12 cellular contexts compared by ENCODE assay signal in genomic region chr2:163682695-163683094, GRCh38. TPM values are rescaled to one million over a fixed set of nuclear protein-coding genes. Genes with fewer than 3 reads are reported as not detected.
DNase-seq lines count a peak whose midpoint lies in the region; ATAC-seq, FAIRE-seq and TF ChIP-seq lines count a peak whose summit lies in the region.
"Had no signal": no experiment of that assay in that cellular context is flagged by ENCODE, and none has a peak within 500 bp of the region (broad histone marks: within the 10 kb centered on the region; RNA-seq: fewer than 3 reads in every experiment).

No MANE protein-coding gene starts in this region.

- no peaks in the 10 kb centered on the region for H3K9me3 Mint-ChIP-seq in MCF 10A (ENCODE audit: unreplicated experiment)

- intact Hi-C loops in MCF 10A (cut with micrococcal nuclease): loop anchor here (1.0 to 5.0 kb wide), 3 partner anchors 50 to 491 kb away; no protein-coding TSS in a partner anchor
- intact Hi-C loops in breast epithelium (cut with DNase I; ENCODE audit: low total_unique reads): no loop called here

- no peaks in the 10 kb centered on the region for H3K4me1 ChIP-seq in breast epithelium
- no peaks in the 10 kb centered on the region for H3K4me1 ChIP-seq in foreskin keratinocyte
- H3K4me1 ChIP-seq: right lobe of liver had no signal

- no TSS peak for BruUV-seq in MCF 10A (replicated peaks; lab: Mats Ljungman, UMichigan)

- TF ChIP-seq CTCF in MCF 10A (IDR thresholded peaks at IDR 0.05; ENCODE audit: unreplicated experiment) (no peak), breast epithelium (IDR thresholded peaks at IDR 0.05) (no peak), foreskin keratinocyte (conservative IDR thresholded peaks at IDR 0.05) (peak; percentile 60)

- no peak overlapping the region for H3K4me3 ChIP-seq in breast epithelium
- H3K4me3 ChIP-seq: right lobe of liver had no signal

- no peak for FAIRE-seq in urothelium cell line (lab: Jason Lieb, UNC)

- DNase-seq in MCF 10A (ENCODE audit: unreplicated experiment) (peak; percentile 74), breast epithelium (ENCODE audit: low spot score in 2 of 2) (no peak), SKM-1 (lab: John Stamatoyannopoulos, UW; ENCODE audit: unreplicated experiment) (peak; percentile 4), foreskin keratinocyte (peak; percentile 60 to 82), urothelium cell line (ENCODE audit: low spot score) (peak; percentile 22), NCI-H2107 treated with DMSO at 0.1 percent for 48 hours (lab: John Stamatoyannopoulos, UW; ENCODE audit: unreplicated experiment) (no peak), NCI-H446 treated with DMSO at 0.1 percent for 48 hours (lab: John Stamatoyannopoulos, UW) (no peak)
- DNase-seq: NCI-H1092 treated with DMSO at 0.1 percent for 48 hours, right lobe of liver, T1000 had no signal

- peak overlapping the region; percentile 17 for H3K4me3 Mint-ChIP-seq in MCF 10A (ENCODE audit: unreplicated experiment)

- CTCF ChIA-PET in MCF 10A (lab: Yijun Ruan, JAX): interaction anchor here (0.6 to 2.7 kb wide), 5 partner anchors 9 to 27 kb away, joined by 3 to 14 read pairs (median 4); no protein-coding TSS in a partner anchor

- H3K27me3 ChIP-seq in breast epithelium (no peaks in the 10 kb centered on the region), foreskin keratinocyte (no peaks in the 10 kb centered on the region)
- H3K27me3 ChIP-seq: right lobe of liver had no signal

- H3K27ac ChIP-seq in breast epithelium (no peak overlapping the region), foreskin keratinocyte (no peak overlapping the region)
- H3K27ac ChIP-seq: right lobe of liver had no signal

- H3K27me3 Mint-ChIP-seq in MCF 10A (ENCODE audit: insufficient read depth, unreplicated experiment): no peaks in the 10 kb centered on the region

- H3K4me1 Mint-ChIP-seq in MCF 10A (ENCODE audit: insufficient read depth, unreplicated experiment): peaks cover 20% of the 10 kb centered on the region

- peak overlapping the region; percentile 76 for H3K27ac Mint-ChIP-seq in MCF 10A (ENCODE audit: low read depth, unreplicated experiment)

- no peaks in the 10 kb centered on the region for H3K9me3 ChIP-seq in breast epithelium
- H3K9me3 ChIP-seq: right lobe of liver had no signal

- ATAC-seq in foreskin keratinocyte (peak; percentile 97), GM18498 (IDR thresholded peaks at IDR 0.05; ENCODE audit: unreplicated experiment) (no peak)
- ATAC-seq: HCT116 had no signal

- H3K36me3 ChIP-seq in breast epithelium: no peaks in the 10 kb centered on the region
- H3K36me3 ChIP-seq: right lobe of liver had no signal

- TF ChIP-seq POLR2A in breast epithelium (IDR thresholded peaks at IDR 0.05): no peak

- H3K36me3 Mint-ChIP-seq in MCF 10A (ENCODE audit: insufficient read depth, unreplicated experiment): peaks cover 6% of the 10 kb centered on the region

- POLR2A ChIA-PET in MCF 10A (lab: Yijun Ruan, JAX): interaction anchor here (0.6 to 2.3 kb wide), 6 partner anchors 9 to 958 kb away, joined by 3 to 7 read pairs (median 3); no protein-coding TSS in a partner anchor

RNA-seq across cellular contexts. Expression of gene FIGN, which starts 53.1 kb away (rescaled TPM):
- total RNA-seq in MCF 10A (2022) (9.0 and 11.7 TPM in 2 replicates), breast epithelium (10 to 100 TPM in 1 of 3 donors, 1 to 10 TPM in 2; 2.6 to 13.9 (median 5.0) TPM), foreskin keratinocyte (3.3 and 4.4 TPM in 2 replicates)
- 0.57 and 0.95 TPM in 2 replicates for polyA plus RNA-seq in foreskin keratinocyte

Comparison
In these comparisons a context has a peak if more than half of its experiments do, and no peak if none do; other contexts are left out.
1. DNase-seq: peak in MCF 10A (single experiment), SKM-1 (single experiment), foreskin keratinocyte (2 of 2) and urothelium cell line (single experiment); none in breast epithelium (0 of 2), NCI-H2107 treated with DMSO at 0.1 percent for 48 hours (single experiment) and NCI-H446 treated with DMSO at 0.1 percent for 48 hours (single experiment).